ENCODE assay signal across 17 cellular contexts in genomic region chr19:19329199-19329598, GRCh38. TPM values are rescaled to one million over a fixed set of nuclear protein-coding genes. Genes with fewer than 3 reads are reported as not detected.
DNase-seq lines count a peak whose midpoint lies in the region; ATAC-seq, FAIRE-seq and TF ChIP-seq lines count a peak whose summit lies in the region.
"Had no signal": no experiment of that assay in that cellular context is flagged by ENCODE, and none has a peak within 500 bp of the region (broad histone marks: within the 10 kb centered on the region; RNA-seq: fewer than 3 reads in every experiment).

No MANE protein-coding gene starts in this region.

- DNase-seq in GM19239 (ENCODE audit: insufficient read length, low spot score) = no peak
- no peak for DNase-seq in activated B cell treated with CpG ODN at 0.5 μM for 24 hours
- DNase-seq in immature natural killer cell = no peak
- no peak for DNase-seq in HuH-7 (ENCODE audit: low spot score)
- DNase-seq in glutamatergic neuron = no peak
- no peak for DNase-seq in HAP-1 (ENCODE audit: low spot score in 2 of 2)
- DNase-seq in stomach = no peak
- DNase-seq: activated CD8-positive, alpha-beta memory T cell treated with anti-CD3 and anti-CD28 coated beads, Interleukin-2, amount 50 U/mL, for 4 hours; BE2C; mesendoderm; NCI-H226; Peyer's patch; psoas muscle; T-helper 9 cell had no signal

- peak; percentile 61 for ATAC-seq in activated B cell treated with CpG ODN at 0.5 μM for 24 hours (ENCODE audit: low read depth)
- ATAC-seq: psoas muscle had no signal

- H3K4me2 ChIP-seq in BLaER1 treated with 17β-estradiol and CSF1 and Interleukin-3, amounts not matched to agents 10 nM and 100 nM = peak overlapping the region; percentile 52 to 94 (median 80)

- H3K4me1 ChIP-seq in BLaER1 treated with 17β-estradiol and CSF1 and Interleukin-3, amounts not matched to agents 10 nM and 100 nM = peaks cover 22 to 33% (median 28%) of the 10 kb centered on the region in 10 experiments
- H3K4me1 ChIP-seq in HAP-1 = no peaks in the 10 kb centered on the region
- H3K4me1 ChIP-seq in stomach = peaks cover 0 to 34% (median 14%) of the 10 kb centered on the region in 4 donors
- H3K4me1 ChIP-seq: BE2C, breast epithelium, Peyer's patch had no signal

- H3K27me3 ChIP-seq in BLaER1 treated with 17β-estradiol and CSF1 and Interleukin-3, amounts not matched to agents 10 nM and 100 nM = no peaks in the 10 kb centered on the region
- H3K27me3 ChIP-seq in HAP-1 (ENCODE audit: low read depth) = no peaks in the 10 kb centered on the region
- no peaks in the 10 kb centered on the region for H3K27me3 ChIP-seq in stomach
- H3K27me3 ChIP-seq: BE2C, breast epithelium, Peyer's patch had no signal

- 46 to 64% (median 56%) methylated on average over 5 of the region's 5 CpGs for WGBS in stomach, 5 donors

- H3K27ac Mint-ChIP-seq in activated B cell treated with CpG ODN at 0.5 μM for 24 hours (peak overlapping the region; percentile 77), immature natural killer cell (peak overlapping the region; percentile 19 to 87 (median 45)), glutamatergic neuron (ENCODE audit: unreplicated experiment) (no peak overlapping the region)

- intact Hi-C loops in activated B cell treated with CpG ODN at 0.5 μM for 24 hours (cut with micrococcal nuclease) (loop anchor here (10.0 kb wide), 1 partner anchor 266 kb away; no protein-coding TSS in a partner anchor), stomach (cut with DNase I; ENCODE audit: low total_unique reads) (no loop called here)

- H3K9me3 Mint-ChIP-seq in activated B cell treated with CpG ODN at 0.5 μM for 24 hours = no peaks in the 10 kb centered on the region
- no peaks in the 10 kb centered on the region for H3K9me3 Mint-ChIP-seq in immature natural killer cell
- H3K9me3 Mint-ChIP-seq in glutamatergic neuron (ENCODE audit: unreplicated experiment) = peaks cover 3% of the 10 kb centered on the region

- TF ChIP-seq CTCF in activated B cell treated with CpG ODN at 0.5 μM for 24 hours (IDR thresholded peaks at IDR 0.05) (no peak), glutamatergic neuron (IDR thresholded peaks at IDR 0.05; ENCODE audit: partially characterized antibody, unreplicated experiment) (no peak), stomach (IDR thresholded peaks at IDR 0.05) (no peak)

- H3K36me3 ChIP-seq in BLaER1 treated with 17β-estradiol and CSF1 and Interleukin-3, amounts not matched to agents 10 nM and 100 nM = peaks cover 79 to 93% (median 85%) of the 10 kb centered on the region in 11 experiments
- H3K36me3 ChIP-seq in HAP-1 (replicated peaks) (peaks cover 54% of the 10 kb centered on the region), stomach (peaks cover 47 to 100% (median 97%) of the 10 kb centered on the region in 4 donors)
- H3K36me3 ChIP-seq: breast epithelium had no signal

- TF ChIP-seq EP300 in stomach (IDR thresholded peaks at IDR 0.05) = no peak

- no peaks in the 10 kb centered on the region for H3K27me3 Mint-ChIP-seq in activated B cell treated with CpG ODN at 0.5 μM for 24 hours
- peaks cover 0 to 1% (median 0%) of the 10 kb centered on the region in 3 donors for H3K27me3 Mint-ChIP-seq in immature natural killer cell (ENCODE audit: low read depth in 3 of 3)
- no peaks in the 10 kb centered on the region for H3K27me3 Mint-ChIP-seq in glutamatergic neuron (ENCODE audit: unreplicated experiment)

- peaks cover 31% of the 10 kb centered on the region for H3K4me1 Mint-ChIP-seq in activated B cell treated with CpG ODN at 0.5 μM for 24 hours
- H3K4me1 Mint-ChIP-seq in immature natural killer cell = peaks cover 28 to 36% of the 10 kb centered on the region in 2 donors
- peaks cover under 1% of the 10 kb centered on the region for H3K4me1 Mint-ChIP-seq in glutamatergic neuron (ENCODE audit: low read depth, unreplicated experiment)

- peaks cover 71 to 95% (median 91%) of the 10 kb centered on the region in 11 experiments for H4K20me1 ChIP-seq in BLaER1 treated with 17β-estradiol and CSF1 and Interleukin-3, amounts not matched to agents 10 nM and 100 nM

- POLR2A ChIA-PET in activated B cell treated with CpG ODN at 0.5 μM for 24 hours (lab: Charles Lee) = no interaction called here

- peak overlapping the region in 4 of 10 experiments; percentile 12 to 42 (median 35); a peak in 4 of 20 replicates for H3K4me3 ChIP-seq in BLaER1 treated with 17β-estradiol and CSF1 and Interleukin-3, amounts not matched to agents 10 nM and 100 nM
- no peak overlapping the region for H3K4me3 ChIP-seq in HAP-1
- H3K4me3 ChIP-seq in stomach = no peak overlapping the region
- H3K4me3 ChIP-seq: breast epithelium, Peyer's patch, psoas muscle had no signal

- no peak for TF ChIP-seq POLR2A in stomach (IDR thresholded peaks at IDR 0.05)

- in situ Hi-C loops in HAP-1 (cut with MboI; ENCODE audit: low sequenced_read_pairs) = no loop called here

- peak; percentile 47 for FAIRE-seq in GM19239 (lab: Jason Lieb, UNC)
- FAIRE-seq: G401.6 had no signal

- H3K9me3 ChIP-seq in BLaER1 treated with 17β-estradiol and CSF1 and Interleukin-3, amounts not matched to agents 10 nM and 100 nM (replicated peaks in 1 of 11) = no peaks in the 10 kb centered on the region
- H3K9me3 ChIP-seq in HAP-1 (no peaks in the 10 kb centered on the region), stomach (no peaks in the 10 kb centered on the region)
- H3K9me3 ChIP-seq: BE2C, breast epithelium, Peyer's patch, psoas muscle had no signal

- CTCF ChIA-PET in activated B cell treated with CpG ODN at 0.5 μM for 24 hours (lab: Charles Lee) = no interaction called here

- H3K36me3 Mint-ChIP-seq in activated B cell treated with CpG ODN at 0.5 μM for 24 hours (ENCODE audit: low read depth) = peaks cover 69% of the 10 kb centered on the region
- H3K36me3 Mint-ChIP-seq in immature natural killer cell = peaks cover 11 to 23% (median 13%) of the 10 kb centered on the region in 3 donors
- H3K36me3 Mint-ChIP-seq in glutamatergic neuron (ENCODE audit: unreplicated experiment) = no peaks in the 10 kb centered on the region

- H3K9ac ChIP-seq in BLaER1 treated with 17β-estradiol and CSF1 and Interleukin-3, amounts not matched to agents 10 nM and 100 nM = peak overlapping the region in 10 of 11 experiments; percentile 5 to 71 (median 59); a peak in 17 of 22 replicates

- H3K27ac ChIP-seq in BLaER1 treated with 17β-estradiol and CSF1 and Interleukin-3, amounts not matched to agents 10 nM and 100 nM = peak overlapping the region in 9 of 11 experiments; percentile 46 to 77 (median 68); a peak in 17 of 22 replicates
- peak overlapping the region in 2 of 5 donors; percentile 28 to 59 for H3K27ac ChIP-seq in stomach
- H3K27ac ChIP-seq: breast epithelium, Peyer's patch, psoas muscle had no signal

- H3K4me3 Mint-ChIP-seq in activated B cell treated with CpG ODN at 0.5 μM for 24 hours (peak overlapping the region; percentile 45), immature natural killer cell (no peak overlapping the region), glutamatergic neuron (ENCODE audit: unreplicated experiment) (no peak overlapping the region)

RNA-seq across cellular contexts. Expression of gene MAU2, which starts 8.6 kb away (rescaled TPM):
- 107 and 126 TPM in 2 replicates for total RNA-seq in activated B cell treated with CpG ODN at 0.5 μM for 24 hours
- polyA plus RNA-seq in immature natural killer cell = 10 to 100 TPM in 2 of 3 donors, 1 to 10 TPM in 1; 8.5 to 25.5 (median 21.0) TPM
- total RNA-seq in glutamatergic neuron (ENCODE audit: unreplicated experiment) = 107 TPM
- 100 to 1,000 TPM in 1 of 5 donors, 10 to 100 TPM in 4; 27.2 to 116 (median 49.2) TPM for total RNA-seq in stomach
- 10 to 100 TPM; 10.6 to 16.1 (median 11.3) TPM for polyA plus RNA-seq in stomach

RNA-seq across cellular contexts. Expression of gene SUGP1, which starts 8.9 kb away (rescaled TPM):
- total RNA-seq in activated B cell treated with CpG ODN at 0.5 μM for 24 hours = 68.6 and 73.0 TPM in 2 replicates
- 10 to 100 TPM; 25.4 to 47.1 (median 27.7) TPM for polyA plus RNA-seq in immature natural killer cell
- total RNA-seq in glutamatergic neuron (ENCODE audit: unreplicated experiment) = 134 TPM
- 100 to 1,000 TPM in 1 of 5 donors, 10 to 100 TPM in 4; 13.0 to 129 (median 36.2) TPM for total RNA-seq in stomach
- 10 to 100 TPM; 35.8 to 43.2 (median 37.1) TPM for polyA plus RNA-seq in stomach

RNA-seq across cellular contexts. Expression of gene TM6SF2, which starts 56.1 kb away (rescaled TPM):
- not detected in 2 replicates for total RNA-seq in activated B cell treated with CpG ODN at 0.5 μM for 24 hours
- not detected for polyA plus RNA-seq in immature natural killer cell
- 7.2 TPM for total RNA-seq in glutamatergic neuron (ENCODE audit: unreplicated experiment)
- 1 to 10 TPM in 1 of 5 donors, not detected in 4; 1.3 TPM for total RNA-seq in stomach
- under 1 TPM in 2 of 3 donors, not detected in 1; 0.23 to 0.44 TPM for polyA plus RNA-seq in stomach
